In the genomic region with DNA sequence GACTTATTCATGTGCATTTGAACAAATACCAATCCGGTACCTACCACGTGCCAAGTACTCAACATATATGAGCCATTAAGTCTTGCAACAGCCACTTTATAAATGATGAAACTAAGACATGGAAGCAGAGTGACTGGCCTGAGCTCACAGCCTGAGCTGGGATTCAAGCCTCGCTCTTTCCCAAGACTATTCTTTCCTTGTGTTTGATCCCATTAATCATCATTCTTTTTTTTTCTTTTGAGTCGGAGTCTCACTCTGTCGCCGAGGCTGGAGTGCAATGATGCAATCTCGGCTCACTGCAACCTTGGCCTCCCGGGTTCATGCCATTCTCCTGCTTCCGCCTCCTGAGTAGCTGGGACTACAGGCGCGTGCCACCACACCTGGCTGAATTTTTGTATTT, we compare ENCODE assay signal across 1 cellular context.
TF ChIP-seq lines count a peak whose summit lies in the region.

No MANE protein-coding gene starts in this region.

TF ChIP-seq in GM23338, 12 proteins besides CTCF, POLR2A, EP300 and RAD21 (continued from another document):
- TF ChIP-seq ZNF462 (CRISPR knock-in tag; IDR thresholded peaks at IDR 0.05) (no peak), ZNF331 (CRISPR knock-in tag; IDR thresholded peaks at IDR 0.05; ENCODE audit: low read depth) (no peak), STAT1 (IDR thresholded peaks at IDR 0.05; ENCODE audit: unreplicated experiment) (no peak), EZH2 (IDR thresholded peaks at IDR 0.05; ENCODE audit: low read depth, unreplicated experiment) (no peak), ETS1 (IDR thresholded peaks at IDR 0.05) (no peak)
TF ChIP-seq in GM23338: peak in this region for 0.
